ENCODE assay signal across 7 cellular contexts in genomic region chr9:27528278-27528885, GRCh38. TPM values are rescaled to one million over a fixed set of nuclear protein-coding genes. Genes with fewer than 3 reads are reported as not detected.
DNase-seq lines count a peak whose midpoint lies in the region; ATAC-seq and TF ChIP-seq lines count a peak whose summit lies in the region.

No MANE protein-coding gene starts in this region.

- H3K4me1 ChIP-seq in body of pancreas (peaks cover 9% of the 10 kb centered on the region), iPS DF 6.9 (ENCODE audit: control insufficient read depth, insufficient read depth, low read length) (peaks cover 1% of the 10 kb centered on the region; the same call in 1 of the 2 replicates)

- TF ChIP-seq CTCF in body of pancreas (IDR thresholded peaks at IDR 0.05): peak in 2 of 7 experiments; percentile 6 to 15

- H3K27me3 Mint-ChIP-seq in T-helper 2 cell treated with Interferon-gamma antibody and Interleukin-4, amounts not matched to agents 5 μg/mL and 100 μg/mL, for 36 hours (ENCODE audit: low read depth): peaks cover 54% of the 10 kb centered on the region

- peak; percentile 46 to 72 (median 70) for TF ChIP-seq POLR2A in body of pancreas (IDR thresholded peaks at IDR 0.05)

- peak overlapping the region; percentile 77 to 87 (median 85) for H3K27ac ChIP-seq in body of pancreas
- H3K27ac ChIP-seq in iPS DF 6.9 (ENCODE audit: low read length): no peak overlapping the region

- no peaks in the 10 kb centered on the region for H3K9me3 Mint-ChIP-seq in T-helper 2 cell treated with Interferon-gamma antibody and Interleukin-4, amounts not matched to agents 5 μg/mL and 100 μg/mL, for 36 hours

- H3K36me3 Mint-ChIP-seq in T-helper 2 cell treated with Interferon-gamma antibody and Interleukin-4, amounts not matched to agents 5 μg/mL and 100 μg/mL, for 36 hours (ENCODE audit: low read depth): no peaks in the 10 kb centered on the region

- H3K4me1 Mint-ChIP-seq in T-helper 2 cell treated with Interferon-gamma antibody and Interleukin-4, amounts not matched to agents 5 μg/mL and 100 μg/mL, for 36 hours (ENCODE audit: low read depth): peaks cover 8% of the 10 kb centered on the region

- H3K4me3 Mint-ChIP-seq in T-helper 2 cell treated with Interferon-gamma antibody and Interleukin-4, amounts not matched to agents 5 μg/mL and 100 μg/mL, for 36 hours: peak overlapping the region; percentile 89

- peak; percentile 63 for ATAC-seq in GM18909 (IDR thresholded peaks at IDR 0.05; ENCODE audit: poor library complexity, unreplicated experiment)
- peak; percentile 47 for ATAC-seq in HG03066 (IDR thresholded peaks at IDR 0.05; ENCODE audit: low read depth, unreplicated experiment)
- ATAC-seq in body of pancreas: peak; percentile 77

- intact Hi-C loops in body of pancreas (cut with DNase I): no loop called here

- H3K36me3 ChIP-seq in body of pancreas (replicated peaks in 1 of 2; ENCODE audit: insufficient read depth in 1 of 2, low read depth in 2 of 2) (no peaks in the 10 kb centered on the region), iPS DF 6.9 (ENCODE audit: control insufficient read depth, insufficient read depth, low read length) (no peaks in the 10 kb centered on the region)

- no peaks in the 10 kb centered on the region for H3K27me3 ChIP-seq in body of pancreas
- H3K27me3 ChIP-seq in iPS DF 6.9 (ENCODE audit: control insufficient read depth, insufficient read depth, low read length): no peaks in the 10 kb centered on the region

- H3K27ac Mint-ChIP-seq in T-helper 2 cell treated with Interferon-gamma antibody and Interleukin-4, amounts not matched to agents 5 μg/mL and 100 μg/mL, for 36 hours: no peak overlapping the region

- 0 to 1% methylated on average over 22 to 34 of the region's 34 CpGs for WGBS in body of pancreas, 2 donors
- no CpG with 5 or more reads among the region's 34 CpGs for WGBS in iPS DF 6.9 (ENCODE audit: insufficient coverage, insufficient read length)

- no peaks in the 10 kb centered on the region for H3K9me3 ChIP-seq in body of pancreas
- H3K9me3 ChIP-seq in iPS DF 6.9 (ENCODE audit: control insufficient read depth, insufficient read depth, low read length): no peaks in the 10 kb centered on the region

- DNase-seq in T-helper 2 cell treated with Interferon-gamma antibody and Interleukin-4, amounts not matched to agents 5 μg/mL and 100 μg/mL, for 36 hours (ENCODE audit: low spot score): peak; percentile 65
- peak; percentile 79 to 86 (median 81) for DNase-seq in body of pancreas
- no peak for DNase-seq in iPS DF 6.9 (ENCODE audit: low read depth, low spot score)
- peak; percentile 74 for DNase-seq in retina
- DNase-seq in NK-92 (lab: John Stamatoyannopoulos, UW; ENCODE audit: unreplicated experiment): no peak

- peak overlapping the region; percentile 56 to 60 for H3K4me3 ChIP-seq in body of pancreas
- peak overlapping the region; percentile 86; the same call in 1 of the 2 replicates for H3K4me3 ChIP-seq in iPS DF 6.9 (ENCODE audit: low read length)

RNA-seq across cellular contexts. Expression of gene MOB3B, which starts 1.2 kb away (rescaled TPM):
- 1 to 10 TPM; 4.3 to 6.0 TPM for total RNA-seq in body of pancreas

RNA-seq across cellular contexts. Expression of gene IFNK, which starts 4.3 kb away (rescaled TPM):
- total RNA-seq in body of pancreas: not detected

RNA-seq across cellular contexts. Expression of gene C9orf72, which starts 44.9 kb away (rescaled TPM):
- 10 to 100 TPM; 13.5 to 20.5 TPM for total RNA-seq in body of pancreas

Comparison
In these comparisons a context has a peak if more than half of its experiments do, and no peak if none do; other contexts are left out.
1. DNase-seq: peak in T-helper 2 cell treated with Interferon-gamma antibody and Interleukin-4, amounts not matched to agents 5 μg/mL and 100 μg/mL, for 36 hours (single experiment), body of pancreas (4 of 4) and retina (single experiment); none in iPS DF 6.9 (single experiment) and NK-92 (single experiment).
2. Peak in every context shown above with its lines, with median percentiles within 50 percentile points of each other: ATAC-seq.